In the genomic region with DNA sequence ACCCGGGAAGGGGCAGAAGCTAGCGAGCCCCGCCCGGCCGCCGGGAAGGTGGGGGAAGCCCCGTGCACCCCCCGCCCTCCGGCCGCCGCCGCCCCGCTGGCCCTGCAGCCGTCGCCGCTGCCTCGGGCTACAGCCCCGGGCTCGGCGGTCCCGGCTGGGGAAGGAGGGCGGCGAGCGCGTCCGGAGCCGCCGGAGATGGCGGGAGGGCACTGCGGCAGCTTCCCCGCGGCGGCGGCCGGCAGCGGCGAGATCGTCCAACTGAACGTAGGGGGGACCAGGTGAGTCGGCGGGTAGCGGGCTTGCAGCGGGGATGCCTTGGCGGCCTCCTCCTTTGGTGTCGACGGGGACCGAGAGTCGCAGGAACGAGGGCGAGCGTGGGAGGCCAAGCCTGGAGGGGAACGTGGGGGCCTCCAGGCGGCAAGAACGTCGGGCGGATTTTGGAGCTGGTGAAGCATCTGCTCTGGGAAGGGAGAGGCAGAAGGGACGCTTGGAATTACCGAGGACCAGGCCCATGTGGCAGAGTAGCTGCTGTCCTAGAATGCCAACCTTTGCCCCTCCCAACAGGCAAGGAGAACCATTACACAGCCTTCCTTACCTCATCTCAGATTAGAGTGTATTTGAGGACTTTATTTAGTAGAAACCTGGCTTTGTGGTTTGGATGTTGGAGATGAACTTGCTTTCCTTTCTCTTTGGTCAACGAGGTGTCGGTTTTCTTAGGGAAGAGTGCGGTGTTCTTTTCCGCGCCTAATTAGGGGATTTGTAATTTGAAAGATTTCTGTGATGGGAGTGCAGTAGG, we compare ENCODE assay signal across 1 cellular context.
TF ChIP-seq lines count a peak whose summit lies in the region.

No MANE protein-coding gene starts in this region.

TF ChIP-seq in K562, 482 proteins besides CTCF, POLR2A, EP300 and RAD21 (continues in another document):
- TF ChIP-seq, protein P1, sequence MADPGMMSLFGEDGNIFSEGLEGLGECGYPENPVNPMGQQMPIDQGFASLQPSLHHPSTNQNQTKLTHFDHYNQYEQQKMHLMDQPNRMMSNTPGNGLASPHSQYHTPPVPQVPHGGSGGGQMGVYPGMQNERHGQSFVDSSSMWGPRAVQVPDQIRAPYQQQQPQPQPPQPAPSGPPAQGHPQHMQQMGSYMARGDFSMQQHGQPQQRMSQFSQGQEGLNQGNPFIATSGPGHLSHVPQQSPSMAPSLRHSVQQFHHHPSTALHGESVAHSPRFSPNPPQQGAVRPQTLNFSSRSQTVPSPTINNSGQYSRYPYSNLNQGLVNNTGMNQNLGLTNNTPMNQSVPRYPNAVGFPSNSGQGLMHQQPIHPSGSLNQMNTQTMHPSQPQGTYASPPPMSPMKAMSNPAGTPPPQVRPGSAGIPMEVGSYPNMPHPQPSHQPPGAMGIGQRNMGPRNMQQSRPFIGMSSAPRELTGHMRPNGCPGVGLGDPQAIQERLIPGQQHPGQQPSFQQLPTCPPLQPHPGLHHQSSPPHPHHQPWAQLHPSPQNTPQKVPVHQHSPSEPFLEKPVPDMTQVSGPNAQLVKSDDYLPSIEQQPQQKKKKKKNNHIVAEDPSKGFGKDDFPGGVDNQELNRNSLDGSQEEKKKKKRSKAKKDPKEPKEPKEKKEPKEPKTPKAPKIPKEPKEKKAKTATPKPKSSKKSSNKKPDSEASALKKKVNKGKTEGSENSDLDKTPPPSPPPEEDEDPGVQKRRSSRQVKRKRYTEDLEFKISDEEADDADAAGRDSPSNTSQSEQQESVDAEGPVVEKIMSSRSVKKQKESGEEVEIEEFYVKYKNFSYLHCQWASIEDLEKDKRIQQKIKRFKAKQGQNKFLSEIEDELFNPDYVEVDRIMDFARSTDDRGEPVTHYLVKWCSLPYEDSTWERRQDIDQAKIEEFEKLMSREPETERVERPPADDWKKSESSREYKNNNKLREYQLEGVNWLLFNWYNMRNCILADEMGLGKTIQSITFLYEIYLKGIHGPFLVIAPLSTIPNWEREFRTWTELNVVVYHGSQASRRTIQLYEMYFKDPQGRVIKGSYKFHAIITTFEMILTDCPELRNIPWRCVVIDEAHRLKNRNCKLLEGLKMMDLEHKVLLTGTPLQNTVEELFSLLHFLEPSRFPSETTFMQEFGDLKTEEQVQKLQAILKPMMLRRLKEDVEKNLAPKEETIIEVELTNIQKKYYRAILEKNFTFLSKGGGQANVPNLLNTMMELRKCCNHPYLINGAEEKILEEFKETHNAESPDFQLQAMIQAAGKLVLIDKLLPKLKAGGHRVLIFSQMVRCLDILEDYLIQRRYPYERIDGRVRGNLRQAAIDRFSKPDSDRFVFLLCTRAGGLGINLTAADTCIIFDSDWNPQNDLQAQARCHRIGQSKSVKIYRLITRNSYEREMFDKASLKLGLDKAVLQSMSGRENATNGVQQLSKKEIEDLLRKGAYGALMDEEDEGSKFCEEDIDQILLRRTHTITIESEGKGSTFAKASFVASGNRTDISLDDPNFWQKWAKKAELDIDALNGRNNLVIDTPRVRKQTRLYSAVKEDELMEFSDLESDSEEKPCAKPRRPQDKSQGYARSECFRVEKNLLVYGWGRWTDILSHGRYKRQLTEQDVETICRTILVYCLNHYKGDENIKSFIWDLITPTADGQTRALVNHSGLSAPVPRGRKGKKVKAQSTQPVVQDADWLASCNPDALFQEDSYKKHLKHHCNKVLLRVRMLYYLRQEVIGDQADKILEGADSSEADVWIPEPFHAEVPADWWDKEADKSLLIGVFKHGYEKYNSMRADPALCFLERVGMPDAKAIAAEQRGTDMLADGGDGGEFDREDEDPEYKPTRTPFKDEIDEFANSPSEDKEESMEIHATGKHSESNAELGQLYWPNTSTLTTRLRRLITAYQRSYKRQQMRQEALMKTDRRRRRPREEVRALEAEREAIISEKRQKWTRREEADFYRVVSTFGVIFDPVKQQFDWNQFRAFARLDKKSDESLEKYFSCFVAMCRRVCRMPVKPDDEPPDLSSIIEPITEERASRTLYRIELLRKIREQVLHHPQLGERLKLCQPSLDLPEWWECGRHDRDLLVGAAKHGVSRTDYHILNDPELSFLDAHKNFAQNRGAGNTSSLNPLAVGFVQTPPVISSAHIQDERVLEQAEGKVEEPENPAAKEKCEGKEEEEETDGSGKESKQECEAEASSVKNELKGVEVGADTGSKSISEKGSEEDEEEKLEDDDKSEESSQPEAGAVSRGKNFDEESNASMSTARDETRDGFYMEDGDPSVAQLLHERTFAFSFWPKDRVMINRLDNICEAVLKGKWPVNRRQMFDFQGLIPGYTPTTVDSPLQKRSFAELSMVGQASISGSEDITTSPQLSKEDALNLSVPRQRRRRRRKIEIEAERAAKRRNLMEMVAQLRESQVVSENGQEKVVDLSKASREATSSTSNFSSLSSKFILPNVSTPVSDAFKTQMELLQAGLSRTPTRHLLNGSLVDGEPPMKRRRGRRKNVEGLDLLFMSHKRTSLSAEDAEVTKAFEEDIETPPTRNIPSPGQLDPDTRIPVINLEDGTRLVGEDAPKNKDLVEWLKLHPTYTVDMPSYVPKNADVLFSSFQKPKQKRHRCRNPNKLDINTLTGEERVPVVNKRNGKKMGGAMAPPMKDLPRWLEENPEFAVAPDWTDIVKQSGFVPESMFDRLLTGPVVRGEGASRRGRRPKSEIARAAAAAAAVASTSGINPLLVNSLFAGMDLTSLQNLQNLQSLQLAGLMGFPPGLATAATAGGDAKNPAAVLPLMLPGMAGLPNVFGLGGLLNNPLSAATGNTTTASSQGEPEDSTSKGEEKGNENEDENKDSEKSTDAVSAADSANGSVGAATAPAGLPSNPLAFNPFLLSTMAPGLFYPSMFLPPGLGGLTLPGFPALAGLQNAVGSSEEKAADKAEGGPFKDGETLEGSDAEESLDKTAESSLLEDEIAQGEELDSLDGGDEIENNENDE (IDR thresholded peaks at IDR 0.05; ENCODE audit: low read depth, low read length) = no peak
- TF ChIP-seq, protein P2, sequence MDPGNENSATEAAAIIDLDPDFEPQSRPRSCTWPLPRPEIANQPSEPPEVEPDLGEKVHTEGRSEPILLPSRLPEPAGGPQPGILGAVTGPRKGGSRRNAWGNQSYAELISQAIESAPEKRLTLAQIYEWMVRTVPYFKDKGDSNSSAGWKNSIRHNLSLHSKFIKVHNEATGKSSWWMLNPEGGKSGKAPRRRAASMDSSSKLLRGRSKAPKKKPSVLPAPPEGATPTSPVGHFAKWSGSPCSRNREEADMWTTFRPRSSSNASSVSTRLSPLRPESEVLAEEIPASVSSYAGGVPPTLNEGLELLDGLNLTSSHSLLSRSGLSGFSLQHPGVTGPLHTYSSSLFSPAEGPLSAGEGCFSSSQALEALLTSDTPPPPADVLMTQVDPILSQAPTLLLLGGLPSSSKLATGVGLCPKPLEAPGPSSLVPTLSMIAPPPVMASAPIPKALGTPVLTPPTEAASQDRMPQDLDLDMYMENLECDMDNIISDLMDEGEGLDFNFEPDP (CRISPR knock-in tag; IDR thresholded peaks at IDR 0.05) = no peak
- TF ChIP-seq, protein P3, sequence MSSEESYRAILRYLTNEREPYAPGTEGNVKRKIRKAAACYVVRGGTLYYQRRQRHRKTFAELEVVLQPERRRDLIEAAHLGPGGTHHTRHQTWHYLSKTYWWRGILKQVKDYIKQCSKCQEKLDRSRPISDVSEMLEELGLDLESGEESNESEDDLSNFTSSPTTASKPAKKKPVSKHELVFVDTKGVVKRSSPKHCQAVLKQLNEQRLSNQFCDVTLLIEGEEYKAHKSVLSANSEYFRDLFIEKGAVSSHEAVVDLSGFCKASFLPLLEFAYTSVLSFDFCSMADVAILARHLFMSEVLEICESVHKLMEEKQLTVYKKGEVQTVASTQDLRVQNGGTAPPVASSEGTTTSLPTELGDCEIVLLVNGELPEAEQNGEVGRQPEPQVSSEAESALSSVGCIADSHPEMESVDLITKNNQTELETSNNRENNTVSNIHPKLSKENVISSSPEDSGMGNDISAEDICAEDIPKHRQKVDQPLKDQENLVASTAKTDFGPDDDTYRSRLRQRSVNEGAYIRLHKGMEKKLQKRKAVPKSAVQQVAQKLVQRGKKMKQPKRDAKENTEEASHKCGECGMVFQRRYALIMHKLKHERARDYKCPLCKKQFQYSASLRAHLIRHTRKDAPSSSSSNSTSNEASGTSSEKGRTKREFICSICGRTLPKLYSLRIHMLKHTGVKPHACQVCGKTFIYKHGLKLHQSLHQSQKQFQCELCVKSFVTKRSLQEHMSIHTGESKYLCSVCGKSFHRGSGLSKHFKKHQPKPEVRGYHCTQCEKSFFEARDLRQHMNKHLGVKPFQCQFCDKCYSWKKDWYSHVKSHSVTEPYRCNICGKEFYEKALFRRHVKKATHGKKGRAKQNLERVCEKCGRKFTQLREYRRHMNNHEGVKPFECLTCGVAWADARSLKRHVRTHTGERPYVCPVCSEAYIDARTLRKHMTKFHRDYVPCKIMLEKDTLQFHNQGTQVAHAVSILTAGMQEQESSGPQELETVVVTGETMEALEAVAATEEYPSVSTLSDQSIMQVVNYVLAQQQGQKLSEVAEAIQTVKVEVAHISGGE (CRISPR knock-in tag; IDR thresholded peaks at IDR 0.05) = peak in 1 of 3 experiments; percentile 16; a peak in 1 of 6 replicates
- TF ChIP-seq TBP (optimal IDR thresholded peaks at IDR 0.05; ENCODE audit: low read depth, low read length) (no peak), JUNB (CRISPR knock-in tag; conservative IDR thresholded peaks at IDR 0.05) (no peak), NFIX (CRISPR knock-in tag; IDR thresholded peaks at IDR 0.05; ENCODE audit: low read depth) (no peak)
- TF ChIP-seq, protein P4, sequence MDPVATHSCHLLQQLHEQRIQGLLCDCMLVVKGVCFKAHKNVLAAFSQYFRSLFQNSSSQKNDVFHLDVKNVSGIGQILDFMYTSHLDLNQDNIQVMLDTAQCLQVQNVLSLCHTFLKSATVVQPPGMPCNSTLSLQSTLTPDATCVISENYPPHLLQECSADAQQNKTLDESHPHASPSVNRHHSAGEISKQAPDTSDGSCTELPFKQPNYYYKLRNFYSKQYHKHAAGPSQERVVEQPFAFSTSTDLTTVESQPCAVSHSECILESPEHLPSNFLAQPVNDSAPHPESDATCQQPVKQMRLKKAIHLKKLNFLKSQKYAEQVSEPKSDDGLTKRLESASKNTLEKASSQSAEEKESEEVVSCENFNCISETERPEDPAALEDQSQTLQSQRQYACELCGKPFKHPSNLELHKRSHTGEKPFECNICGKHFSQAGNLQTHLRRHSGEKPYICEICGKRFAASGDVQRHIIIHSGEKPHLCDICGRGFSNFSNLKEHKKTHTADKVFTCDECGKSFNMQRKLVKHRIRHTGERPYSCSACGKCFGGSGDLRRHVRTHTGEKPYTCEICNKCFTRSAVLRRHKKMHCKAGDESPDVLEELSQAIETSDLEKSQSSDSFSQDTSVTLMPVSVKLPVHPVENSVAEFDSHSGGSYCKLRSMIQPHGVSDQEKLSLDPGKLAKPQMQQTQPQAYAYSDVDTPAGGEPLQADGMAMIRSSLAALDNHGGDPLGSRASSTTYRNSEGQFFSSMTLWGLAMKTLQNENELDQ (CRISPR knock-in tag; IDR thresholded peaks at IDR 0.05; ENCODE audit: borderline replicate concordance) = no peak
- TF ChIP-seq, protein P5, sequence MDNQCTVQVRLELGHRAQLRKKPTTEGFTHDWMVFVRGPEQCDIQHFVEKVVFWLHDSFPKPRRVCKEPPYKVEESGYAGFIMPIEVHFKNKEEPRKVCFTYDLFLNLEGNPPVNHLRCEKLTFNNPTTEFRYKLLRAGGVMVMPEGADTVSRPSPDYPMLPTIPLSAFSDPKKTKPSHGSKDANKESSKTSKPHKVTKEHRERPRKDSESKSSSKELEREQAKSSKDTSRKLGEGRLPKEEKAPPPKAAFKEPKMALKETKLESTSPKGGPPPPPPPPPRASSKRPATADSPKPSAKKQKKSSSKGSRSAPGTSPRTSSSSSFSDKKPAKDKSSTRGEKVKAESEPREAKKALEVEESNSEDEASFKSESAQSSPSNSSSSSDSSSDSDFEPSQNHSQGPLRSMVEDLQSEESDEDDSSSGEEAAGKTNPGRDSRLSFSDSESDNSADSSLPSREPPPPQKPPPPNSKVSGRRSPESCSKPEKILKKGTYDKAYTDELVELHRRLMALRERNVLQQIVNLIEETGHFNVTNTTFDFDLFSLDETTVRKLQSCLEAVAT (IDR thresholded peaks at IDR 0.05) = peak; percentile 51 to 74
- TF ChIP-seq, protein P6, sequence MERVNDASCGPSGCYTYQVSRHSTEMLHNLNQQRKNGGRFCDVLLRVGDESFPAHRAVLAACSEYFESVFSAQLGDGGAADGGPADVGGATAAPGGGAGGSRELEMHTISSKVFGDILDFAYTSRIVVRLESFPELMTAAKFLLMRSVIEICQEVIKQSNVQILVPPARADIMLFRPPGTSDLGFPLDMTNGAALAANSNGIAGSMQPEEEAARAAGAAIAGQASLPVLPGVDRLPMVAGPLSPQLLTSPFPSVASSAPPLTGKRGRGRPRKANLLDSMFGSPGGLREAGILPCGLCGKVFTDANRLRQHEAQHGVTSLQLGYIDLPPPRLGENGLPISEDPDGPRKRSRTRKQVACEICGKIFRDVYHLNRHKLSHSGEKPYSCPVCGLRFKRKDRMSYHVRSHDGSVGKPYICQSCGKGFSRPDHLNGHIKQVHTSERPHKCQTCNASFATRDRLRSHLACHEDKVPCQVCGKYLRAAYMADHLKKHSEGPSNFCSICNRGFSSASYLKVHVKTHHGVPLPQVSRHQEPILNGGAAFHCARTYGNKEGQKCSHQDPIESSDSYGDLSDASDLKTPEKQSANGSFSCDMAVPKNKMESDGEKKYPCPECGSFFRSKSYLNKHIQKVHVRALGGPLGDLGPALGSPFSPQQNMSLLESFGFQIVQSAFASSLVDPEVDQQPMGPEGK (CRISPR knock-in tag; IDR thresholded peaks at IDR 0.05; ENCODE audit: borderline replicate concordance) = no peak
- TF ChIP-seq, protein P7, sequence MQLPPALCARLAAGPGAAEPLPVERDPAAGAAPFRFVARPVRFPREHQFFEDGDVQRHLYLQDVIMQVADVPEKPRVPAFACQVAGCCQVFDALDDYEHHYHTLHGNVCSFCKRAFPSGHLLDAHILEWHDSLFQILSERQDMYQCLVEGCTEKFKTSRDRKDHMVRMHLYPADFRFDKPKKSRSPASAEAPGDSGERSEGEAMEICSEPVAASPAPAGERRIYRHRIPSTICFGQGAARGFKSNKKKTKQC (CRISPR knock-in tag; IDR thresholded peaks at IDR 0.05) = 0 out of 2 replicates have a peak, but pooled peaks have one; percentile 24
- TF ChIP-seq, protein P8, sequence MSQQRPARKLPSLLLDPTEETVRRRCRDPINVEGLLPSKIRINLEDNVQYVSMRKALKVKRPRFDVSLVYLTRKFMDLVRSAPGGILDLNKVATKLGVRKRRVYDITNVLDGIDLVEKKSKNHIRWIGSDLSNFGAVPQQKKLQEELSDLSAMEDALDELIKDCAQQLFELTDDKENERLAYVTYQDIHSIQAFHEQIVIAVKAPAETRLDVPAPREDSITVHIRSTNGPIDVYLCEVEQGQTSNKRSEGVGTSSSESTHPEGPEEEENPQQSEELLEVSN (IDR thresholded peaks at IDR 0.05; ENCODE audit: borderline replicate concordance in 1 of 2, extremely low read depth in 1 of 2, insufficient read depth in 1 of 2, insufficient read length in 1 of 2, low read depth in 1 of 2, low read length in 1 of 2, poor library complexity in 1 of 2, severe bottlenecking in 1 of 2) = peak in 1 of 2 experiments; percentile 27
- TF ChIP-seq, protein P9, sequence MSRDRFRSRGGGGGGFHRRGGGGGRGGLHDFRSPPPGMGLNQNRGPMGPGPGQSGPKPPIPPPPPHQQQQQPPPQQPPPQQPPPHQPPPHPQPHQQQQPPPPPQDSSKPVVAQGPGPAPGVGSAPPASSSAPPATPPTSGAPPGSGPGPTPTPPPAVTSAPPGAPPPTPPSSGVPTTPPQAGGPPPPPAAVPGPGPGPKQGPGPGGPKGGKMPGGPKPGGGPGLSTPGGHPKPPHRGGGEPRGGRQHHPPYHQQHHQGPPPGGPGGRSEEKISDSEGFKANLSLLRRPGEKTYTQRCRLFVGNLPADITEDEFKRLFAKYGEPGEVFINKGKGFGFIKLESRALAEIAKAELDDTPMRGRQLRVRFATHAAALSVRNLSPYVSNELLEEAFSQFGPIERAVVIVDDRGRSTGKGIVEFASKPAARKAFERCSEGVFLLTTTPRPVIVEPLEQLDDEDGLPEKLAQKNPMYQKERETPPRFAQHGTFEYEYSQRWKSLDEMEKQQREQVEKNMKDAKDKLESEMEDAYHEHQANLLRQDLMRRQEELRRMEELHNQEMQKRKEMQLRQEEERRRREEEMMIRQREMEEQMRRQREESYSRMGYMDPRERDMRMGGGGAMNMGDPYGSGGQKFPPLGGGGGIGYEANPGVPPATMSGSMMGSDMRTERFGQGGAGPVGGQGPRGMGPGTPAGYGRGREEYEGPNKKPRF (IDR thresholded peaks at IDR 0.05; ENCODE audit: low read depth, low read length) = no peak
